In the genomic region with DNA sequence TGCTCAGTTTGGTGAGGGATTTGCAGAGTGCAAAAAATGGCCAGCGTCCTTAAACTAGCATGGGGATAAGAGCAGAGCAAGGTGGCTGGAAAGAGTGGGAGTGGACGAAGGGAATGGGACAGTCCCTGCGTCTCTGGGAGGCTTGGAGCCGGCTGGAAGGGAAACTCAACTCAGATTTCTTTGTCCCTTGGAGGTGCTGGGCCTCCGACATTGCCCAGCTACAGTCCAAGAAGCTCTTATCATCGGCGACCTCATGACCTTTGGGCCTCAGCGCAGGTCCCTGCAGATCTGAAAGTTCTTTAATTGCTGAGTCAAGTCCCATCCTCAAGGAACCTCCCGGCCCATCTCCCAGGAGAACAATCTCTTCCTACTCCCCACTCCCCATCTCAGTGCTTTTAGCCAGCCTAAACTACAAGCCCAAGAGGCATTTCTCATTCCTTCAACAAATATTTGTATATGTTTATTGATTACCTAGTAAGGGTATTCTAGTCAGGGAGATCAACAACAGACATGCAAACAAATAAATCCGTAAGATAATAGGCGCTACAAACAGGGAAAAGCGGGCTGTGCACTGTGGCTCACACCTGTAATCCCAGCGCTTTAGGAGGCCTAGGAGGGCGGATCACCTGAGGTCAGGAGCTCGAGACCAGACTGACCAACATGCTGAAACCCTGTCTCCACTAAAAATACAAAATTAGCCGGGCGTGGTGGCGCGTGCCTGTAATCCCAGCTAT, we compare ENCODE assay signal across 8 cellular contexts. TPM values are rescaled to one million over a fixed set of nuclear protein-coding genes. Genes with fewer than 3 reads are reported as not detected.
A peak's percentile ranks its signal among the peaks of the same experiment; 100 is the strongest.
DNase-seq lines count a peak whose midpoint lies in the region; ATAC-seq lines count a peak whose summit lies in the region.

No MANE protein-coding gene starts in this region.

- intact Hi-C loops in activated T-helper 2 cell treated with anti-CD3 and anti-CD28 coated beads, Interferon-gamma antibody, Interleukin-2, Interleukin-4, amounts not matched to agents 10 μg/mL and 5 μg/mL and 100 μg/mL, durations not matched to agents 14 hours and 24 hours and 36 hours (cut with micrococcal nuclease), result no loop called here

- no peaks in the 10 kb centered on the region for H3K9me3 ChIP-seq in iPS-18a (ENCODE audit: control insufficient read depth, low read depth, low read length)

- peak overlapping the region; percentile 81 for H3K9ac ChIP-seq in iPS-18a (ENCODE audit: low read length)

- H3K4me1 ChIP-seq in iPS-18a (ENCODE audit: control insufficient read depth, low read depth, low read length), result peaks cover 17% of the 10 kb centered on the region

- peaks cover 41% of the 10 kb centered on the region for H3K4me1 Mint-ChIP-seq in activated T-helper 2 cell treated with anti-CD3 and anti-CD28 coated beads, Interferon-gamma antibody, Interleukin-2, Interleukin-4, amounts not matched to agents 10 μg/mL and 5 μg/mL and 100 μg/mL, durations not matched to agents 14 hours and 24 hours and 36 hours (ENCODE audit: low read depth)
- peaks cover 50% of the 10 kb centered on the region for H3K4me1 Mint-ChIP-seq in stimulated activated naive CD8-positive, alpha-beta T cell treated with anti-CD3 and anti-CD28 coated beads, Interleukin-15, amount 100 ng/mL, for 72 hours

- no peaks in the 10 kb centered on the region for H3K9me3 Mint-ChIP-seq in activated T-helper 2 cell treated with anti-CD3 and anti-CD28 coated beads, Interferon-gamma antibody, Interleukin-2, Interleukin-4, amounts not matched to agents 10 μg/mL and 5 μg/mL and 100 μg/mL, durations not matched to agents 14 hours and 24 hours and 36 hours
- H3K9me3 Mint-ChIP-seq in stimulated activated naive CD8-positive, alpha-beta T cell treated with anti-CD3 and anti-CD28 coated beads, Interleukin-15, amount 100 ng/mL, for 72 hours, result no peaks in the 10 kb centered on the region

- H3K27ac Mint-ChIP-seq in activated T-helper 2 cell treated with anti-CD3 and anti-CD28 coated beads, Interferon-gamma antibody, Interleukin-2, Interleukin-4, amounts not matched to agents 10 μg/mL and 5 μg/mL and 100 μg/mL, durations not matched to agents 14 hours and 24 hours and 36 hours, result no peak overlapping the region
- H3K27ac Mint-ChIP-seq in stimulated activated naive CD8-positive, alpha-beta T cell treated with anti-CD3 and anti-CD28 coated beads, Interleukin-15, amount 100 ng/mL, for 72 hours, result peak overlapping the region in 1 of 2 donors; percentile 95

- peak overlapping the region; percentile 95 for H3K4me3 Mint-ChIP-seq in activated T-helper 2 cell treated with anti-CD3 and anti-CD28 coated beads, Interferon-gamma antibody, Interleukin-2, Interleukin-4, amounts not matched to agents 10 μg/mL and 5 μg/mL and 100 μg/mL, durations not matched to agents 14 hours and 24 hours and 36 hours (ENCODE audit: low read depth)
- peak overlapping the region; percentile 95 to 96 for H3K4me3 Mint-ChIP-seq in stimulated activated naive CD8-positive, alpha-beta T cell treated with anti-CD3 and anti-CD28 coated beads, Interleukin-15, amount 100 ng/mL, for 72 hours

- peak overlapping the region; percentile 57 for H3K27ac ChIP-seq in iPS-18a (ENCODE audit: low read length)

- no peaks in the 10 kb centered on the region for H3K27me3 ChIP-seq in iPS-18a (ENCODE audit: control insufficient read depth, insufficient read depth, low read length)

- H3K36me3 Mint-ChIP-seq in activated T-helper 2 cell treated with anti-CD3 and anti-CD28 coated beads, Interferon-gamma antibody, Interleukin-2, Interleukin-4, amounts not matched to agents 10 μg/mL and 5 μg/mL and 100 μg/mL, durations not matched to agents 14 hours and 24 hours and 36 hours (ENCODE audit: low read depth), result no peaks in the 10 kb centered on the region

- DNase-seq in SHP77 (lab: John Stamatoyannopoulos, UW) (peak; percentile 6 to 44), SHP77 treated with DMSO at 0.1 percent for 48 hours (lab: John Stamatoyannopoulos, UW) (no peak), NCI-H1436 treated with DMSO at 0.1 percent for 48 hours (lab: John Stamatoyannopoulos, UW) (no peak), NCI-H226 (no peak)
- no peak for DNase-seq in activated T-helper 2 cell treated with anti-CD3 and anti-CD28 coated beads, Interferon-gamma antibody, Interleukin-2, Interleukin-4, amounts not matched to agents 10 μg/mL and 5 μg/mL and 100 μg/mL, durations not matched to agents 14 hours and 24 hours and 36 hours (ENCODE audit: low spot score)
- no peak for DNase-seq in stimulated activated naive CD8-positive, alpha-beta T cell treated with anti-CD3 and anti-CD28 coated beads, Interleukin-15, amount 100 ng/mL, for 72 hours
- no peak for DNase-seq in activated effector memory CD4-positive, alpha-beta T cell treated with anti-CD3 and anti-CD28 coated beads, Interleukin-2, amount 50 U/mL, for 16 hours

- peak overlapping the region; percentile 81 for H3K4me3 ChIP-seq in iPS-18a (ENCODE audit: low read length)

- no peaks in the 10 kb centered on the region for H3K36me3 ChIP-seq in iPS-18a (ENCODE audit: control insufficient read depth, low read depth, low read length)

- H3K27me3 Mint-ChIP-seq in activated T-helper 2 cell treated with anti-CD3 and anti-CD28 coated beads, Interferon-gamma antibody, Interleukin-2, Interleukin-4, amounts not matched to agents 10 μg/mL and 5 μg/mL and 100 μg/mL, durations not matched to agents 14 hours and 24 hours and 36 hours (ENCODE audit: low read depth), result peaks cover 5% of the 10 kb centered on the region
- H3K27me3 Mint-ChIP-seq in stimulated activated naive CD8-positive, alpha-beta T cell treated with anti-CD3 and anti-CD28 coated beads, Interleukin-15, amount 100 ng/mL, for 72 hours, result no peaks in the 10 kb centered on the region

- no peak for ATAC-seq in stimulated activated naive CD8-positive, alpha-beta T cell treated with anti-CD3 and anti-CD28 coated beads, Interleukin-15, amount 100 ng/mL, for 72 hours

RNA-seq across cellular contexts. Expression of a gene that starts 1.0 kb away (rescaled TPM):
- 18.7 and 25.0 TPM in 2 replicates for total RNA-seq in activated T-helper 2 cell treated with anti-CD3 and anti-CD28 coated beads, Interferon-gamma antibody, Interleukin-2, Interleukin-4, amounts not matched to agents 10 μg/mL and 5 μg/mL and 100 μg/mL, durations not matched to agents 14 hours and 24 hours and 36 hours

RNA-seq across cellular contexts. Expression of a gene that starts 12.8 kb away (rescaled TPM):
- total RNA-seq in activated T-helper 2 cell treated with anti-CD3 and anti-CD28 coated beads, Interferon-gamma antibody, Interleukin-2, Interleukin-4, amounts not matched to agents 10 μg/mL and 5 μg/mL and 100 μg/mL, durations not matched to agents 14 hours and 24 hours and 36 hours, result 7.8 and 8.0 TPM in 2 replicates

RNA-seq across cellular contexts. Expression of a gene that starts 14.4 kb away (rescaled TPM):
- 44.6 and 44.7 TPM in 2 replicates for total RNA-seq in activated T-helper 2 cell treated with anti-CD3 and anti-CD28 coated beads, Interferon-gamma antibody, Interleukin-2, Interleukin-4, amounts not matched to agents 10 μg/mL and 5 μg/mL and 100 μg/mL, durations not matched to agents 14 hours and 24 hours and 36 hours

RNA-seq across cellular contexts. Expression of a gene that starts 25.0 kb away (rescaled TPM):
- 41.8 and 43.2 TPM in 2 replicates for total RNA-seq in activated T-helper 2 cell treated with anti-CD3 and anti-CD28 coated beads, Interferon-gamma antibody, Interleukin-2, Interleukin-4, amounts not matched to agents 10 μg/mL and 5 μg/mL and 100 μg/mL, durations not matched to agents 14 hours and 24 hours and 36 hours

RNA-seq across cellular contexts. Expression of a gene that starts 33.2 kb away (rescaled TPM):
- total RNA-seq in activated T-helper 2 cell treated with anti-CD3 and anti-CD28 coated beads, Interferon-gamma antibody, Interleukin-2, Interleukin-4, amounts not matched to agents 10 μg/mL and 5 μg/mL and 100 μg/mL, durations not matched to agents 14 hours and 24 hours and 36 hours, result 113 TPM in 2 replicates

Comparison
In these comparisons a context has a peak if more than half of its experiments do, and no peak if none do; other contexts are left out.
1. DNase-seq: peak in SHP77 (2 of 2); none in SHP77 treated with DMSO at 0.1 percent for 48 hours (single experiment), activated T-helper 2 cell treated with anti-CD3 and anti-CD28 coated beads, Interferon-gamma antibody, Interleukin-2, Interleukin-4, amounts not matched to agents 10 μg/mL and 5 μg/mL and 100 μg/mL, durations not matched to agents 14 hours and 24 hours and 36 hours (single experiment), stimulated activated naive CD8-positive, alpha-beta T cell treated with anti-CD3 and anti-CD28 coated beads, Interleukin-15, amount 100 ng/mL, for 72 hours (0 of 2), NCI-H1436 treated with DMSO at 0.1 percent for 48 hours (single experiment), NCI-H226 (single experiment) and activated effector memory CD4-positive, alpha-beta T cell treated with anti-CD3 and anti-CD28 coated beads, Interleukin-2, amount 50 U/mL, for 16 hours (single experiment).